Comparison of ENCODE assay signal across 33 cellular contexts in genomic region chr14:77886010-77886409, GRCh38.
A peak's percentile ranks its signal among the peaks of the same experiment; 100 is the strongest.
DNase-seq lines count a peak whose midpoint lies in the region; ATAC-seq, FAIRE-seq and TF ChIP-seq lines count a peak whose summit lies in the region.
"Had no signal": no experiment of that assay in that cellular context is flagged by ENCODE, and none has a peak within 500 bp of the region (broad histone marks: within the 10 kb centered on the region; RNA-seq: fewer than 3 reads in every experiment).

No MANE protein-coding gene starts in this region.

- no peak overlapping the region for H2AFZ ChIP-seq in HepG2 (ENCODE audit: low read length)

- peak overlapping the region in 1 of 10 donors; percentile 13 for H3K4me3 Mint-ChIP-seq in naive thymus-derived CD4-positive, alpha-beta T cell
- H3K4me3 Mint-ChIP-seq: B cell; CD14-positive monocyte; CD4-positive, alpha-beta memory T cell; CD4-positive, alpha-beta T cell; CD4-positive, CD25-positive, alpha-beta regulatory T cell; CD8-positive, alpha-beta memory T cell; CD8-positive, alpha-beta T cell had no signal

- peak overlapping the region in 1 of 9 donors; percentile 21 for H3K27ac Mint-ChIP-seq in naive thymus-derived CD4-positive, alpha-beta T cell
- H3K27ac Mint-ChIP-seq: B cell; CD14-positive monocyte; CD4-positive, alpha-beta memory T cell; CD4-positive, alpha-beta T cell; CD4-positive, CD25-positive, alpha-beta regulatory T cell; CD8-positive, alpha-beta memory T cell; CD8-positive, alpha-beta T cell had no signal

- H3K27me3 ChIP-seq in HepG2 (ENCODE audit: control insufficient read depth in 1 of 2, insufficient read depth in 2 of 2, low read length in 2 of 2) (no peaks in the 10 kb centered on the region), right lobe of liver (no peaks in the 10 kb centered on the region)
- H3K27me3 ChIP-seq in naive thymus-derived CD4-positive, alpha-beta T cell (ENCODE audit: control insufficient read depth in 2 of 2, insufficient read depth in 2 of 2, low read length in 2 of 2), result no peaks in the 10 kb centered on the region
- H3K27me3 ChIP-seq: BE2C; BLaER1; BLaER1 treated with 17β-estradiol and CSF1 and Interleukin-3, amounts not matched to agents 10 nM and 100 nM had no signal

- peaks cover 6% of the 10 kb centered on the region; the same call in 1 of the 2 replicates for H3K4me1 ChIP-seq in HepG2 (ENCODE audit: insufficient read depth, low read length)
- no peaks in the 10 kb centered on the region for H3K4me1 ChIP-seq in right lobe of liver
- no peaks in the 10 kb centered on the region for H3K4me1 ChIP-seq in naive thymus-derived CD4-positive, alpha-beta T cell (ENCODE audit: control insufficient read depth in 2 of 2, insufficient read depth in 2 of 2, low read length in 2 of 2)
- H3K4me1 ChIP-seq: A549, Caco-2 had no signal

- no peak overlapping the region for H3K4me2 ChIP-seq in HepG2 (ENCODE audit: low read depth, low read length)
- H3K4me2 ChIP-seq: A549; BLaER1; BLaER1 treated with 17β-estradiol and CSF1 and Interleukin-3, amounts not matched to agents 10 nM and 100 nM had no signal

- TF ChIP-seq EP300 in HepG2 (IDR thresholded peaks at IDR 0.05; ENCODE audit: low read depth in 2 of 2, low read length in 2 of 2), result no peak
- no peak for TF ChIP-seq EP300 in HepG2 (CRISPR knock-in tag; IDR thresholded peaks at IDR 0.05; ENCODE audit: borderline replicate concordance)

- CTCF ChIA-PET in HepG2 (lab: Yijun Ruan, JAX; ENCODE audit: low intra/inter-chr PET ratio, low total read pairs), result no interaction called here
- CTCF ChIA-PET in naive thymus-derived CD4-positive, alpha-beta T cell (lab: Charles Lee), result no interaction called here

- no peaks in the 10 kb centered on the region for H3K79me2 ChIP-seq in HepG2 (ENCODE audit: insufficient read depth, low read length)

- H3K27me3 Mint-ChIP-seq in naive thymus-derived CD4-positive, alpha-beta T cell, result no peaks in the 10 kb centered on the region
- H3K27me3 Mint-ChIP-seq: B cell; CD4-positive, alpha-beta memory T cell; CD4-positive, alpha-beta T cell; CD4-positive, CD25-positive, alpha-beta regulatory T cell; CD8-positive, alpha-beta memory T cell had no signal

- no peak for TF ChIP-seq POLR2A in HepG2 (IDR thresholded peaks at IDR 0.05; ENCODE audit: insufficient read depth in 1 of 2, low read depth in 2 of 2, low read length in 2 of 2)
- TF ChIP-seq POLR2A in right lobe of liver (IDR thresholded peaks at IDR 0.05), result no peak

- H3K9me3 ChIP-seq in HepG2 (ENCODE audit: low read length) (no peaks in the 10 kb centered on the region), right lobe of liver (no peaks in the 10 kb centered on the region)
- H3K9me3 ChIP-seq in naive thymus-derived CD4-positive, alpha-beta T cell (ENCODE audit: control insufficient read depth in 2 of 3, low read length in 3 of 3), result peaks cover 0 to 5% (median 0%) of the 10 kb centered on the region in 3 experiments
- H3K9me3 ChIP-seq: A549, BE2C, Caco-2 had no signal

- ATAC-seq in HepG2 (peak; percentile 74), right lobe of liver (no peak)
- ATAC-seq in naive thymus-derived CD4-positive, alpha-beta T cell, result no peak
- ATAC-seq: A549; CD8-positive, alpha-beta T cell had no signal

- no peak overlapping the region for H3K27ac ChIP-seq in HepG2 (ENCODE audit: extremely low read length, insufficient read depth, low read length)
- H3K27ac ChIP-seq in right lobe of liver, result no peak overlapping the region
- H3K27ac ChIP-seq in naive thymus-derived CD4-positive, alpha-beta T cell (ENCODE audit: low read depth, low read length), result no peak overlapping the region
- H3K27ac ChIP-seq: 22Rv1, A549, BLaER1, C4-2B had no signal

- H3K36me3 ChIP-seq in HepG2 (replicated peaks in 1 of 2; ENCODE audit: control insufficient read depth in 1 of 2, insufficient read depth in 2 of 2, low read length in 2 of 2) (no peaks in the 10 kb centered on the region), right lobe of liver (no peaks in the 10 kb centered on the region)
- peaks cover 0 to 14% (median 0%) of the 10 kb centered on the region in 3 experiments for H3K36me3 ChIP-seq in naive thymus-derived CD4-positive, alpha-beta T cell (ENCODE audit: control insufficient read depth in 2 of 3, insufficient read depth in 3 of 3, low read length in 3 of 3)
- H3K36me3 ChIP-seq: BE2C had no signal

- POLR2A ChIA-PET in HepG2 (lab: Yijun Ruan, JAX), result no interaction called here
- POLR2A ChIA-PET in naive thymus-derived CD4-positive, alpha-beta T cell (lab: Charles Lee), result no interaction called here

- no peak for TF ChIP-seq CTCF in HepG2 (CRISPR knock-in tag; IDR thresholded peaks at IDR 0.05)
- TF ChIP-seq CTCF in right lobe of liver (IDR thresholded peaks at IDR 0.05), result no peak

- BruUV-seq in HepG2 (replicated peaks; lab: Mats Ljungman, UMichigan), result no TSS peak

- no peak for DNase-seq in HepG2 (ENCODE audit: low spot score)
- DNase-seq in right lobe of liver, result no peak
- peak; percentile 25 for DNase-seq in pons (ENCODE audit: low spot score)
- DNase-seq in naive thymus-derived CD4-positive, alpha-beta T cell, result no peak
- DNase-seq: 8988T; ACHN; AML-193; C1 segment of cervical spinal cord; Caco-2; Calu3; CD4-positive, alpha-beta memory T cell; CD4-positive, alpha-beta T cell; CD4-positive, CD25-positive, alpha-beta regulatory T cell; CD8-positive, alpha-beta memory T cell; CD8-positive, alpha-beta T cell; COR-L47; DMS 273 treated with DMSO at 0.1 percent for 48 hours; DMS153; DMS53; DMS79; DMS79 treated with DMSO at 0.1 percent for 48 hours; DND-41; EL had no signal

- no peak for FAIRE-seq in HepG2 (lab: Jason Lieb, UNC)
- FAIRE-seq: A204.1, A549, D721Med had no signal

- intact Hi-C loops in HepG2 (cut with micrococcal nuclease; ENCODE audit: unreplicated experiment) (no loop called here), right lobe of liver (cut with DNase I) (no loop called here)
- intact Hi-C loops in naive thymus-derived CD4-positive, alpha-beta T cell (cut with micrococcal nuclease), result no loop called here

- in situ Hi-C loops in HepG2 (cut with HindIII; ENCODE audit: extremely low pct_ligation_motif_present, low pct_unique_long_range_greater_than_20kb), result no loop called here

- peaks cover 3 to 73% (median 58%) of the 10 kb centered on the region in 5 donors for H3K36me3 Mint-ChIP-seq in naive thymus-derived CD4-positive, alpha-beta T cell

- peaks cover 0 to 2% (median 0%) of the 10 kb centered on the region in 7 donors for H3K4me1 Mint-ChIP-seq in naive thymus-derived CD4-positive, alpha-beta T cell
- H3K4me1 Mint-ChIP-seq: CD14-positive monocyte; CD4-positive, CD25-positive, alpha-beta regulatory T cell; CD8-positive, alpha-beta memory T cell had no signal

- no peak for TF ChIP-seq RAD21 in HepG2 (CRISPR knock-in tag; IDR thresholded peaks at IDR 0.05)

- H3K9ac ChIP-seq in HepG2 (ENCODE audit: insufficient read depth, low read depth, low read length), result no peak overlapping the region
- H3K9ac ChIP-seq: BLaER1; BLaER1 treated with 17β-estradiol and CSF1 and Interleukin-3, amounts not matched to agents 10 nM and 100 nM had no signal

- no peaks in the 10 kb centered on the region for H4K20me1 ChIP-seq in HepG2 (ENCODE audit: insufficient read depth, low read length)
- H4K20me1 ChIP-seq: BLaER1; BLaER1 treated with 17β-estradiol and CSF1 and Interleukin-3, amounts not matched to agents 10 nM and 100 nM had no signal

- 48% methylated on average over 3 of the region's 3 CpGs for WGBS in HepG2 (ENCODE audit: low lambda C conversion rate)
- WGBS in right lobe of liver (ENCODE audit: insufficient coverage, low coverage, low lambda C conversion rate, missing lambda C conversion rate), result 67% methylated on average over 1 of the region's 3 CpGs

- H3K4me3 ChIP-seq in HepG2 (replicated peaks in 1 of 3; ENCODE audit: insufficient read depth in 1 of 3, low read depth in 2 of 3, low read length in 3 of 3), result no peak overlapping the region
- H3K4me3 ChIP-seq in right lobe of liver, result no peak overlapping the region
- no peak overlapping the region for H3K4me3 ChIP-seq in naive thymus-derived CD4-positive, alpha-beta T cell (ENCODE audit: low read length)
- H3K4me3 ChIP-seq: A549; BLaER1; BLaER1 treated with 17β-estradiol and CSF1 and Interleukin-3, amounts not matched to agents 10 nM and 100 nM had no signal

- peaks cover 7 to 29% (median 15%) of the 10 kb centered on the region in 11 donors for H3K9me3 Mint-ChIP-seq in naive thymus-derived CD4-positive, alpha-beta T cell

TF ChIP-seq in HepG2, 621 proteins besides CTCF, POLR2A, EP300 and RAD21:
- TF ChIP-seq ZNF597 (CRISPR knock-in tag; IDR thresholded peaks at IDR 0.05) (no peak), ZNF577 (CRISPR knock-in tag; IDR thresholded peaks at IDR 0.05; ENCODE audit: borderline replicate concordance, low read depth) (no peak), ZNF251 (CRISPR knock-in tag; IDR thresholded peaks at IDR 0.05) (no peak), FOXA3 (CRISPR knock-in tag; IDR thresholded peaks at IDR 0.05) (no peak), HNF4A (CRISPR knock-in tag; IDR thresholded peaks at IDR 0.05) (no peak)
